8 cellular contexts compared by ENCODE assay signal in genomic region chr18:70205421-70206397, GRCh38. TPM values are rescaled to one million over a fixed set of nuclear protein-coding genes. Genes with fewer than 3 reads are reported as not detected.
DNase-seq lines count a peak whose midpoint lies in the region; ATAC-seq and TF ChIP-seq lines count a peak whose summit lies in the region.

A gene with protein sequence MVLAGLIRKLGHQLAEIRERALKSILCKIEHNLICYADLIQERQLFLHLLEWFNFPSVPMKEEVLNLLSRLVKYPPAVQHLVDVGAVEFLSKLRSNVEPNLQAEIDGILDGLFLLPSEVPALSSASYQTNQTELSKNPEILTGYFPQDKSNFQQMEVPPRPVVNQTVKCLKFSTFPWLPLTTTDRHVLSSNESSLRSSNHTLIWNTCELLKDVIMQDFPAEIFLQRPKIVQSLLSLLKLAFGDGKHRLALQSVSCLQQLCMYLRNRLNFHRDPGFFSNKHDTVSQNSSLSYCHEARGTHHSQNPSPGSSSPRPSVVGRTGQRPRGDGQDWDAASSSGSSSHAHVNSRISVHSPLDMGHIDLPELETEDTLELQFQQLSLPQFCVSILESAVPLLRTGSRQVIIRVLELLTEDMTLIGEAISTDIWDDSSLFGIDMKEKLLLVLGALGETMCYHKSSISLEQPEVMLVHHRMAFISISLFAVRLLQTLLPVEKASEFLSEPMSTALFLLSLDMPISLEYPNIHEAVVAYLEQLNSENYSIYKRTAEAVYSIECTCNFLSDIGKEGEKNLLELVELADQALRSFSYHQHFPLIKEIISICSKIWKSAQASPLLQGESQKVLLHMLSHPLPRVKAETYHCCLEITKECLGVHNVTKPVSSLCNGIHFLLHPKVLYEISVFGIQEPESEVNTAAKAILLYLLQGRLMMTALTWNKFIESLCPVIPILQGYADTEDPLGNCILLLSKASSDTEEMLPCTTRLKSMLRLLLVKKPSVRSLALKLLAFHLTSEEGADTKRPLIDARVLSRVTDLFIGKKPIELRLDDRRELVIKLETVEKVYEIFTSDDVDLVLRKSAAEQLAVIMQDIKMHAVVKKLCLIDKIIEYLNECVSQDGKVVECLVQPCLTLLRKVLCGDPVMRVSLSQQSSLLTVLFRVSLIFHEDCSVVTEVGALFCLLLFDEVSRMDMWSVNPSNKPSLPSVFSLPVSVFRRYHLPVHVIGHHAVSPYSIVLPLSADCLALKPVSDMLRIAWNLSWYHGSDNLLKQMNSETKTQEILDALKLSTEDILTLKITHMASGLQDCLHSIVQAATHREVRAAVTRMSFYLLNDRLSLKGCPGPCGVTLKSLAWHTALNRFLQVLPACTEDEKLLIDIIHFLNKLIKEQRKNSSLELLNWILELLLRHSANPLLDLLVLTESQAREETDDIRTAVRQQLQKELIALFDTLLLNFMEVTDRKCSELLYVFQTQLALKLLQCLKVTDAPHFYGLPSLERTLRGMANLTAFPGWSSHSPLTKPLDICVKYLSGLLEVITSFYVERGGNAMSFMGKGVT (N-terminal part only) (minus strand): TSS chr18:70205687. CDS start chr18:70205658, 29 bp downstream.

- POLR2A ChIA-PET in CD4-positive, alpha-beta memory T cell (lab: Charles Lee; ENCODE audit: partially characterized antibody) = interaction anchor here (0.9 to 1.7 kb wide), 6 partner anchors 9 to 1491 kb away, joined by 3 to 13 read pairs (median 4); partner anchors contain the start of genes SOCS6 and TMX3

- H3K4me3 Mint-ChIP-seq in CD4-positive, alpha-beta memory T cell = peak within 1 kb of the TSS; percentile 90 to 98 (median 96)

- H3K4me1 Mint-ChIP-seq in CD4-positive, alpha-beta memory T cell = peaks cover 15 to 41% (median 31%) of the 10 kb centered on the region in 4 donors

- intact Hi-C loops in CD4-positive, alpha-beta memory T cell (cut with micrococcal nuclease) = loop anchor here (1.0 to 10.0 kb wide), 2 partner anchors 251 to 1490 kb away; partner anchors contain the start of gene TMX3

- no peaks in the 10 kb centered on the region for H3K9me3 Mint-ChIP-seq in CD4-positive, alpha-beta memory T cell

- no peaks in the 10 kb centered on the region for H3K27me3 ChIP-seq in CD4-positive, alpha-beta memory T cell (ENCODE audit: insufficient read depth, low read length)
- no peaks in the 10 kb centered on the region for H3K27me3 ChIP-seq in lung (ENCODE audit: control insufficient read depth, insufficient read depth)

- peaks cover 3% of the 10 kb centered on the region for H3K36me3 ChIP-seq in CD4-positive, alpha-beta memory T cell (ENCODE audit: insufficient read depth, low read length)
- peaks cover 2% of the 10 kb centered on the region in 2 donors for H3K36me3 ChIP-seq in lung (ENCODE audit: control insufficient read depth in 2 of 2, insufficient read depth in 2 of 2, low read length in 2 of 2)

- H3K9me3 ChIP-seq in CD4-positive, alpha-beta memory T cell (ENCODE audit: control insufficient read depth in 1 of 2, low read length in 2 of 2) = no peaks in the 10 kb centered on the region
- H3K9me3 ChIP-seq in lung (ENCODE audit: control insufficient read depth in 2 of 2, insufficient read depth in 1 of 2, low read length in 1 of 2) = no peaks in the 10 kb centered on the region

- WGBS in lung, 2 donors = 0% methylated on average over 78 of the region's 78 CpGs

- peaks cover 19% of the 10 kb centered on the region for H3K4me1 ChIP-seq in CD4-positive, alpha-beta memory T cell (ENCODE audit: insufficient read depth, low read length)
- H3K4me1 ChIP-seq in lung (ENCODE audit: control insufficient read depth in 2 of 2, insufficient read depth in 2 of 2, low read length in 2 of 2) = peaks cover 0 to 3% of the 10 kb centered on the region in 2 donors

- TF ChIP-seq CTCF in lung (IDR thresholded peaks at IDR 0.05; ENCODE audit: control extremely low read depth, extremely low read depth) = no peak

- peaks cover 9 to 28% of the 10 kb centered on the region in 2 donors for H3K36me3 Mint-ChIP-seq in CD4-positive, alpha-beta memory T cell

- DNase-seq in CD4-positive, alpha-beta memory T cell = peak; percentile 88 to 95 (median 92)
- DNase-seq in HS-27A (ENCODE audit: low read depth) (peak; percentile 88), NK-92 (lab: John Stamatoyannopoulos, UW; ENCODE audit: unreplicated experiment) (peak; percentile 16), lung (ENCODE audit: low spot score) (peak; percentile 94)
- DNase-seq in activated CD8-positive, alpha-beta memory T cell treated with anti-CD3 and anti-CD28 coated beads for 1 hour (ENCODE audit: extremely low read depth in 1 of 2, low read depth in 1 of 2) = peak; percentile 72 to 84
- DNase-seq in effector CD4-positive, alpha-beta T cell = peak; percentile 88
- DNase-seq in stimulated activated CD4-positive, alpha-beta T cell treated with anti-CD3 and anti-CD28 coated beads, TNF-alpha, amount 100 ng/mL, for 4 hours (ENCODE audit: low read depth in 3 of 3) = peak; percentile 77 to 81 (median 80)

- H3K4me3 ChIP-seq in CD4-positive, alpha-beta memory T cell (ENCODE audit: low read length in 2 of 2) = peak within 1 kb of the TSS; percentile 51 to 92
- H3K4me3 ChIP-seq in lung = peak within 1 kb of the TSS; percentile 98

- ATAC-seq in GM19467 (IDR thresholded peaks at IDR 0.05; ENCODE audit: unreplicated experiment) (peak; percentile 98), lung (ENCODE audit: insufficient read depth, low FRiP score) (peak; percentile 100)

- no peaks in the 10 kb centered on the region for H3K27me3 Mint-ChIP-seq in CD4-positive, alpha-beta memory T cell

- peak within 1 kb of the TSS; percentile 76 for H3K27ac ChIP-seq in CD4-positive, alpha-beta memory T cell (ENCODE audit: low read depth, low read length)
- peak within 1 kb of the TSS; percentile 91 to 100 for H3K27ac ChIP-seq in lung (ENCODE audit: low read depth in 1 of 2, low read length in 1 of 2)

- CTCF ChIA-PET in CD4-positive, alpha-beta memory T cell (lab: Charles Lee; ENCODE audit: partially characterized antibody) = interaction anchor here (0.8 to 1.5 kb wide), 3 partner anchors 8 to 1490 kb away, joined by 3 to 4 read pairs (median 3); no protein-coding TSS in a partner anchor

- H3K27ac Mint-ChIP-seq in CD4-positive, alpha-beta memory T cell = peak within 1 kb of the TSS; percentile 96 to 100 (median 98)

RNA-seq across cellular contexts. Expression of the gene that starts here (rescaled TPM):
- total RNA-seq in CD4-positive, alpha-beta memory T cell = 10 to 100 TPM; 25.3 to 27.1 TPM
- 1 to 10 TPM; 2.6 to 3.8 TPM for polyA plus RNA-seq in CD4-positive, alpha-beta memory T cell
- total RNA-seq in lung = 10 to 100 TPM; 13.7 to 50.8 TPM
- polyA plus RNA-seq in lung = 1 to 10 TPM; 2.1 to 4.7 TPM

Comparison
In these comparisons a context has a peak if more than half of its experiments do, and no peak if none do; other contexts are left out.
1. Peak in every context shown above with its lines: DNase-seq, ATAC-seq, H3K4me3 ChIP-seq and H3K27ac ChIP-seq.
2. DNase-seq: peak in every context shown above with its lines; median percentile 94 in lung; 92 in CD4-positive, alpha-beta memory T cell; 88 in HS-27A; 88 in effector CD4-positive, alpha-beta T cell; 80 in stimulated activated CD4-positive, alpha-beta T cell treated with anti-CD3 and anti-CD28 coated beads, TNF-alpha, amount 100 ng/mL, for 4 hours; 78 in activated CD8-positive, alpha-beta memory T cell treated with anti-CD3 and anti-CD28 coated beads for 1 hour; 16 in NK-92.